ENCODE assay signal across 22 cellular contexts in genomic region chr21:16176570-16176969, GRCh38.
"Had no signal": no experiment of that assay in that cellular context is flagged by ENCODE, and none has a peak within 500 bp of the region (broad histone marks: within the 10 kb centered on the region; RNA-seq: fewer than 3 reads in every experiment).

No MANE protein-coding gene starts in this region.

- DNase-seq: activated CD4-positive, alpha-beta memory T cell treated with anti-CD3 and anti-CD28 coated beads for 36 hours; activated CD4-positive, alpha-beta T cell treated with anti-CD3 and anti-CD28 coated beads for 48 hours; activated effector memory CD4-positive, alpha-beta T cell treated with Interleukin-2 at 50 U/mL for 16 hours; activated naive CD4-positive, alpha-beta T cell treated with anti-CD3 and anti-CD28 coated beads for 36 hours; activated naive CD8-positive, alpha-beta T cell treated with anti-CD3 and anti-CD28 coated beads, Interleukin-2, amount 10 ng/mL, durations not matched to agents 7 days and 5 days; activated T-cell treated with anti-CD3 and anti-CD28 coated beads, Interleukin-2, amount 50 U/mL, for 48 hours; body of pancreas; effector memory CD4-positive, alpha-beta T cell; heart right ventricle; kidney; lower lobe of right lung; mesendoderm; mucosa of descending colon; naive B cell; nucleus accumbens; stimulated activated CD4-positive, alpha-beta T cell treated with anti-CD3 and anti-CD28 coated beads, Interleukin-15, amount 100 ng/mL, for 24 hours; stimulated activated naive B cell treated with anti-CD40 and anti-IgM and Interleukin-4, amounts not matched to agents 10 μg/mL and 1 μg/mL and 100 μg/mL, for 72 hours; T-helper 17 cell had no signal

- H3K4me3 ChIP-seq: body of pancreas, cardiac muscle cell, heart right ventricle, lower lobe of right lung, mucosa of descending colon, smooth muscle cell, thoracic aorta had no signal

- H3K27ac ChIP-seq: body of pancreas, cardiac muscle cell, heart right ventricle, lower lobe of right lung, thoracic aorta had no signal

- FAIRE-seq: kidney had no signal

- ATAC-seq: body of pancreas; lower lobe of right lung; mucosa of descending colon; sciatic nerve; stimulated activated naive B cell treated with anti-CD40 and anti-IgM and Interleukin-4, amounts not matched to agents 10 μg/mL and 1 μg/mL and 100 μg/mL, for 72 hours; T-helper 17 cell had no signal

- H3K27me3 ChIP-seq: body of pancreas, cardiac muscle cell, heart right ventricle had no signal
